Comparison of ENCODE assay signal across 15 cellular contexts in the genomic region with DNA sequence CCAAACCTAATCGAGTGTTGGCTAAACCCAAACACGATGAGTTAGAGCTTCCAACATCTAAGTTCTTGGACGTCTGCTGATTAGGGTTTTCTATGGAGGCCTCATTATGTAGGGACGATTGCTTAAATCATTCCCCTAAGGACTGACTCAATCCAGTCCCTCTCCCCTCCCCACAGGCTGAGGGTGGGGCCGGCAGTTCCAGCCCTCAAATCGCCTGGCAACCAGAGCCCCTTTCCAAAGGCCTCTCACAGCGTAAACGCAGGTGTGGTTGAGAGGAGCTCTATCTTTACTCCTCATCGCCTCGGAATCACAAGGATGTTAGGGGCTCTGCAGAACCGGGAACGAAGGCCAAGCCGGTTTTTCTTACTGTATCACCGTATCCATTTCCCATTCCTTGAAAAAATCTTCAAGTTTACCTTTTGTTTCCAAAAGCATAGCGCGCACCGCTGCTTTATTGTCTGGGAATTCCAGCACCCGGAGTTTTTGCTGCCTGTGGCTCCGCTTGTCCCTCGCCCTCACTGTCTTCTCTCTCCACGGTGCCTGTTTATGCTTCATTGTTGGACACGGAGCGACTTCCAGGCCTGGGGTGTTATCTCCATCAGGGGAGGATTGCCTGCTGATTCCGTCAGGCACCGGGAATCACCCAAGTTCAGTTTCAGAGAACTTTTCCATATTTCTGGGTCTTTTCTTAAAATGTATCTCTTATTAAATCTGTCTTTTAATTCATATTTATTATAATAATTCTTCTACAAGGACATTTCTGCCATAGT. TPM values are rescaled to one million over a fixed set of nuclear protein-coding genes. Genes with fewer than 3 reads are reported as not detected.
DNase-seq lines count a peak whose midpoint lies in the region; TF ChIP-seq lines count a peak whose summit lies in the region.
"Had no signal": no experiment of that assay in that cellular context is flagged by ENCODE, and none has a peak within 500 bp of the region (broad histone marks: within the 10 kb centered on the region; RNA-seq: fewer than 3 reads in every experiment).

No MANE protein-coding gene starts in this region.

- no peaks in the 10 kb centered on the region for H3K27me3 ChIP-seq in tibial nerve
- H3K27me3 ChIP-seq: pancreas, upper lobe of left lung had no signal

- H3K36me3 ChIP-seq in mesodermal cell (ENCODE audit: control insufficient read depth, insufficient read depth, low read length) = no peaks in the 10 kb centered on the region
- no peaks in the 10 kb centered on the region for H3K36me3 ChIP-seq in tibial nerve
- H3K36me3 ChIP-seq: pancreas, upper lobe of left lung had no signal

- H3K9me3 ChIP-seq in mesodermal cell (ENCODE audit: control insufficient read depth, low read length) (peaks cover 10% of the 10 kb centered on the region), tibial nerve (no peaks in the 10 kb centered on the region)
- H3K9me3 ChIP-seq: pancreas, upper lobe of left lung had no signal

- DNase-seq in NCI-H345 (lab: John Stamatoyannopoulos, UW) = peak; percentile 7
- no peak for DNase-seq in NCI-H345 treated with DMSO at 0.1 percent for 48 hours (lab: John Stamatoyannopoulos, UW; ENCODE audit: unreplicated experiment)
- peak; percentile 56 for DNase-seq in fibroblast of mammary gland (ENCODE audit: low read depth)
- DNase-seq in tibial nerve (ENCODE audit: low spot score in 2 of 2) = no peak
- no peak for DNase-seq in DMS53 treated with DMSO at 0.1 percent for 48 hours (lab: John Stamatoyannopoulos, UW; ENCODE audit: unreplicated experiment)
- no peak for DNase-seq in ureter (ENCODE audit: low spot score)
- no peak for DNase-seq in COLO668 (lab: John Stamatoyannopoulos, UW; ENCODE audit: unreplicated experiment)
- DNase-seq: activated naive CD4-positive, alpha-beta T cell treated with anti-CD3 and anti-CD28 coated beads, Interleukin-2, amount 50 U/mL, for 16 hours; cortex of kidney; DMS153; NCI-H187 treated with DMSO at 0.1 percent for 48 hours; pancreas; SHP77; upper lobe of left lung had no signal

- TF ChIP-seq EP300 in tibial nerve (IDR thresholded peaks at IDR 0.05) = peak in 1 of 2 donors; percentile 9

- H3K4me3 ChIP-seq in fibroblast of mammary gland (ENCODE audit: control insufficient read depth, low read depth, low read length) (no peak overlapping the region), mesodermal cell (ENCODE audit: extremely low read depth, insufficient read depth, low read length, poor library complexity, severe bottlenecking) (no peak overlapping the region), tibial nerve (no peak overlapping the region)
- H3K4me3 ChIP-seq: pancreas, upper lobe of left lung had no signal

- H3K4me1 ChIP-seq in mesodermal cell (ENCODE audit: control insufficient read depth, insufficient read depth, low read length, poor library complexity, severe bottlenecking) (peaks cover 11% of the 10 kb centered on the region), tibial nerve (peaks cover 0 to 48% (median 21%) of the 10 kb centered on the region in 4 donors)
- H3K4me1 ChIP-seq: pancreas had no signal

- 11 to 16% methylated on average over 18 to 20 of the region's 25 CpGs for WGBS in mesodermal cell (ENCODE audit: insufficient coverage in 2 of 2), 2 experiments
- WGBS in tibial nerve, 2 donors = 62 to 65% methylated on average over 25 of the region's 25 CpGs

- H3K27ac ChIP-seq in mesodermal cell (ENCODE audit: low read depth, low read length, severe bottlenecking) (peak overlapping the region; percentile 51), tibial nerve (peak overlapping the region in 3 of 4 donors; percentile 6 to 89 (median 30))

- TF ChIP-seq CTCF in fibroblast of mammary gland (conservative IDR thresholded peaks at IDR 0.05; ENCODE audit: control insufficient read depth, insufficient read depth, low read depth, low read length) (no peak), tibial nerve (IDR thresholded peaks at IDR 0.05) (no peak)

- TF ChIP-seq POLR2A in tibial nerve (IDR thresholded peaks at IDR 0.05) = no peak

RNA-seq across cellular contexts. Expression of gene IFITM3, which starts 13.8 kb away (rescaled TPM):
- 311 TPM for polyA plus RNA-seq in mesodermal cell (2013, experiment 1 of 2)
- polyA plus RNA-seq in mesodermal cell (2013, experiment 2 of 2) = 240 TPM
- total RNA-seq in tibial nerve = 100 to 1,000 TPM; 258 to 816 (median 325) TPM
- 536 TPM for total RNA-seq in ureter

RNA-seq across cellular contexts. Expression of gene IFITM1, which starts 20.6 kb away (rescaled TPM):
- polyA plus RNA-seq in mesodermal cell (2013, experiment 1 of 2) = 94.2 TPM
- 72.8 TPM for polyA plus RNA-seq in mesodermal cell (2013, experiment 2 of 2)
- 100 to 1,000 TPM; 216 to 431 (median 256) TPM for total RNA-seq in tibial nerve
- 150 TPM for total RNA-seq in ureter

RNA-seq across cellular contexts. Expression of gene IFITM2, which starts 26.8 kb away (rescaled TPM):
- 207 TPM for polyA plus RNA-seq in mesodermal cell (2013, experiment 1 of 2)
- 159 TPM for polyA plus RNA-seq in mesodermal cell (2013, experiment 2 of 2)
- total RNA-seq in tibial nerve (100 to 1,000 TPM; 258 to 624 (median 292) TPM), ureter (408 TPM)

RNA-seq across cellular contexts. Expression of gene B4GALNT4, which starts 34.9 kb away (rescaled TPM):
- polyA plus RNA-seq in mesodermal cell (2013, experiment 1 of 2) = 56.7 TPM
- 55.2 TPM for polyA plus RNA-seq in mesodermal cell (2013, experiment 2 of 2)
- total RNA-seq in tibial nerve (10 to 100 TPM in 2 of 4 donors, 1 to 10 TPM in 2; 7.1 to 22.2 (median 14.1) TPM), ureter (3.3 TPM)

RNA-seq across cellular contexts. Expression of gene IFITM5, which starts 35.1 kb away (rescaled TPM):
- polyA plus RNA-seq in mesodermal cell (2013, experiment 1 of 2) = not detected
- not detected for polyA plus RNA-seq in mesodermal cell (2013, experiment 2 of 2)
- total RNA-seq in tibial nerve = not detected
- not detected for total RNA-seq in ureter
- total RNA-seq: pancreas, upper lobe of left lung had no signal

Comparison
In these comparisons a context has a peak if more than half of its experiments do, and no peak if none do; other contexts are left out.
1. DNase-seq: peak in NCI-H345 (single experiment) and fibroblast of mammary gland (single experiment); none in NCI-H345 treated with DMSO at 0.1 percent for 48 hours (single experiment), tibial nerve (0 of 2), DMS53 treated with DMSO at 0.1 percent for 48 hours (single experiment), ureter (single experiment) and COLO668 (single experiment).